ENCODE assay signal across 14 cellular contexts in the genomic region with DNA sequence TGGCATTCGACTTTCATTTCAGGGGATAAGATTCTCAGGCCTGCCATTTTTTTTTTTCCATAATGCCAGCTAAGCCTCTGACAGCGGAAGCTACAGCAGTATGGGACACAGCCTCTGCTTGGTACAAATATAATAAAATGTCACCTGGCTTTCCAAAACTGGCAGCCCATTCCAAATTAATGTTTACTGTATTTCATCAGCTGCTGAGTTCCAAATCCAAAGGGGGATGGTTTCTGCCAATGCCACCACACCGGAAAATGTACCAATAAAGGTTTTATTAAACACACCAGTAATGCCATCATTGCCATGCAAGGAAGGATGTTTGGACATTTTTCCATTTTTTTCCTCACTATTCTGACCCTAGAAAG.
DNase-seq lines count a peak whose midpoint lies in the region; ATAC-seq, FAIRE-seq and TF ChIP-seq lines count a peak whose summit lies in the region.
"Had no signal": no experiment of that assay in that cellular context is flagged by ENCODE, and none has a peak within 500 bp of the region (broad histone marks: within the 10 kb centered on the region; RNA-seq: fewer than 3 reads in every experiment).

No MANE protein-coding gene starts in this region.

- H4K20me1 ChIP-seq in HepG2 (ENCODE audit: insufficient read depth, low read length) (no peaks in the 10 kb centered on the region), neural cell (ENCODE audit: insufficient read depth) (no peaks in the 10 kb centered on the region)

- 39% methylated on average over 3 of the region's 3 CpGs for WGBS in liver
- 38% methylated on average over 3 of the region's 3 CpGs for WGBS in HepG2 (ENCODE audit: low lambda C conversion rate)
- 70 to 77% methylated on average over 3 of the region's 3 CpGs for WGBS in testis, 2 donors

- TF ChIP-seq CTCF in liver (IDR thresholded peaks at IDR 0.05; ENCODE audit: low read depth, low read length, missing input control) (no peak), HepG2 (CRISPR knock-in tag; IDR thresholded peaks at IDR 0.05) (no peak), brain (conservative IDR thresholded peaks at IDR 0.05) (no peak), neural cell (IDR thresholded peaks at IDR 0.05; ENCODE audit: poor library complexity, severe bottlenecking) (no peak), testis (IDR thresholded peaks at IDR 0.05) (no peak)

- ATAC-seq in HepG2: no peak

- H3K79me2 ChIP-seq in HepG2 (ENCODE audit: insufficient read depth, low read length): no peaks in the 10 kb centered on the region
- H3K79me2 ChIP-seq in neural cell (replicated peaks; ENCODE audit: insufficient read depth, low read length): no peaks in the 10 kb centered on the region

- in situ Hi-C loops in HepG2 (cut with HindIII; ENCODE audit: extremely low pct_ligation_motif_present, low pct_unique_long_range_greater_than_20kb): loop anchor here (10.0 kb wide), 1 partner anchor 1340 kb away; no protein-coding TSS in a partner anchor

- H2AFZ ChIP-seq in HepG2 (ENCODE audit: low read length) (no peak overlapping the region), neural cell (ENCODE audit: low read depth, low read length) (no peak overlapping the region)

- no peaks in the 10 kb centered on the region for H3K9me3 Mint-ChIP-seq in brain
- H3K9me3 Mint-ChIP-seq: activated naive CD8-positive, alpha-beta T cell treated with anti-CD3 and anti-CD28 coated beads for 36 hours; natural killer cell treated with Interleukin-12 subunit alpha and Interleukin-12 subunit beta and Interleukin-15 and Interleukin-18, amount 100 ng/mL, for 72 hours; type B pancreatic cell had no signal

- no TSS peak for BruUV-seq in HepG2 (replicated peaks; lab: Mats Ljungman, UMichigan)

- H3F3A ChIP-seq in neural cell (ENCODE audit: insufficient read depth, low read length, poor library complexity, severe bottlenecking): no peaks in the 10 kb centered on the region

- TF ChIP-seq RAD21 in liver (IDR thresholded peaks at IDR 0.05) (no peak), HepG2 (CRISPR knock-in tag; IDR thresholded peaks at IDR 0.05) (no peak), neural cell (conservative IDR thresholded peaks at IDR 0.05) (no peak)

- H3K27me3 Mint-ChIP-seq in brain: peaks cover 2% of the 10 kb centered on the region
- H3K27me3 Mint-ChIP-seq: activated naive CD8-positive, alpha-beta T cell treated with anti-CD3 and anti-CD28 coated beads for 36 hours; natural killer cell treated with Interleukin-12 subunit alpha and Interleukin-12 subunit beta and Interleukin-15 and Interleukin-18, amount 100 ng/mL, for 72 hours; type B pancreatic cell had no signal

- POLR2A ChIA-PET in HepG2 (lab: Yijun Ruan, JAX): no interaction called here

- FAIRE-seq in HepG2 (lab: Jason Lieb, UNC): no peak

- H3K4me3 ChIP-seq in liver (ENCODE audit: low read depth in 1 of 3, low read length in 3 of 3) (peak overlapping the region; percentile 21 to 50 (median 24)), HepG2 (replicated peaks in 1 of 3; ENCODE audit: insufficient read depth in 1 of 3, low read depth in 2 of 3, low read length in 3 of 3) (no peak overlapping the region), neural cell (ENCODE audit: low read length) (peak overlapping the region; percentile 25), testis (no peak overlapping the region)
- H3K4me3 ChIP-seq: MG63, prostate gland had no signal

- H3K9ac ChIP-seq in liver (ENCODE audit: low read depth in 1 of 2, low read length in 2 of 2): no peak overlapping the region
- no peak overlapping the region for H3K9ac ChIP-seq in HepG2 (ENCODE audit: insufficient read depth, low read depth, low read length)
- no peak overlapping the region for H3K9ac ChIP-seq in neural cell (ENCODE audit: low read length)

- no peak overlapping the region for H3K4me2 ChIP-seq in HepG2 (ENCODE audit: low read depth, low read length)
- H3K4me2 ChIP-seq in neural cell (ENCODE audit: low read length): no peak overlapping the region

- H3K4me1 ChIP-seq in liver (ENCODE audit: control insufficient read depth in 4 of 4, insufficient read depth in 4 of 4, low read length in 3 of 4): peaks cover 0 to 11% (median 5%) of the 10 kb centered on the region in 4 donors
- no peaks in the 10 kb centered on the region for H3K4me1 ChIP-seq in HepG2 (ENCODE audit: insufficient read depth, low read length)
- H3K4me1 ChIP-seq in testis: peaks cover 9% of the 10 kb centered on the region
- H3K4me1 ChIP-seq: prostate gland had no signal

- DNase-seq in HepG2 (ENCODE audit: low spot score): no peak
- DNase-seq in testis: no peak
- DNase-seq in hepatic stellate cell (ENCODE audit: low spot score): no peak
- no peak for DNase-seq in NCI-H1694 (lab: John Stamatoyannopoulos, UW)
- no peak for DNase-seq in SIG-M5 treated with dmso at 0.1 percent for 504 hours (lab: John Stamatoyannopoulos, UW; ENCODE audit: unreplicated experiment)

- H3K27ac Mint-ChIP-seq in brain: peak overlapping the region; percentile 8 to 91 (median 72)
- H3K27ac Mint-ChIP-seq: activated naive CD8-positive, alpha-beta T cell treated with anti-CD3 and anti-CD28 coated beads for 36 hours; natural killer cell treated with Interleukin-12 subunit alpha and Interleukin-12 subunit beta and Interleukin-15 and Interleukin-18, amount 100 ng/mL, for 72 hours; type B pancreatic cell had no signal

- no peak overlapping the region for H3K27ac ChIP-seq in liver (ENCODE audit: low read depth in 1 of 2, low read length in 2 of 2)
- no peak overlapping the region for H3K27ac ChIP-seq in HepG2 (ENCODE audit: extremely low read length, insufficient read depth, low read length)
- H3K27ac ChIP-seq in neural cell (ENCODE audit: low read length): no peak overlapping the region
- no peak overlapping the region for H3K27ac ChIP-seq in testis
- H3K27ac ChIP-seq: prostate gland had no signal

- H3K4me1 Mint-ChIP-seq in brain: peaks cover 60% of the 10 kb centered on the region

- peaks cover 0 to 4% (median 0%) of the 10 kb centered on the region in 4 donors for H3K36me3 ChIP-seq in liver (ENCODE audit: control insufficient read depth in 4 of 4, insufficient read depth in 3 of 4, low read depth in 1 of 4, low read length in 3 of 4)
- no peaks in the 10 kb centered on the region for H3K36me3 ChIP-seq in HepG2 (replicated peaks in 1 of 2; ENCODE audit: control insufficient read depth in 1 of 2, insufficient read depth in 2 of 2, low read length in 2 of 2)
- H3K36me3 ChIP-seq in neural cell (ENCODE audit: insufficient read depth, low read length): no peaks in the 10 kb centered on the region
- no peaks in the 10 kb centered on the region for H3K36me3 ChIP-seq in testis (ENCODE audit: low read depth, missing control alignments)
- H3K36me3 ChIP-seq: prostate gland had no signal

- H3K9me3 ChIP-seq in liver (ENCODE audit: control insufficient read depth in 4 of 4, low read length in 3 of 4) (no peaks in the 10 kb centered on the region), HepG2 (ENCODE audit: low read length) (no peaks in the 10 kb centered on the region), neural cell (ENCODE audit: low read length) (no peaks in the 10 kb centered on the region), testis (no peaks in the 10 kb centered on the region)
- H3K9me3 ChIP-seq: MG63, prostate gland had no signal

- intact Hi-C loops in HepG2 (cut with micrococcal nuclease; ENCODE audit: unreplicated experiment): no loop called here
- intact Hi-C loops in testis (cut with DNase I; ENCODE audit: low total_unique reads): no loop called here

- H3K4me3 Mint-ChIP-seq in brain: peak overlapping the region in 3 of 5 experiments; percentile 52 to 71 (median 64)
- H3K4me3 Mint-ChIP-seq: activated naive CD8-positive, alpha-beta T cell treated with anti-CD3 and anti-CD28 coated beads for 36 hours; natural killer cell treated with Interleukin-12 subunit alpha and Interleukin-12 subunit beta and Interleukin-15 and Interleukin-18, amount 100 ng/mL, for 72 hours had no signal

- TF ChIP-seq EP300 in HepG2 (IDR thresholded peaks at IDR 0.05; ENCODE audit: low read depth in 2 of 2, low read length in 2 of 2) (no peak), HepG2 (CRISPR knock-in tag; IDR thresholded peaks at IDR 0.05; ENCODE audit: borderline replicate concordance) (no peak), neural cell (conservative IDR thresholded peaks at IDR 0.05; ENCODE audit: poor library complexity, severe bottlenecking) (no peak)

- no peaks in the 10 kb centered on the region for H3K9me2 ChIP-seq in neural cell (ENCODE audit: insufficient read depth, low read length)

- H3K36me3 Mint-ChIP-seq in brain: peaks cover 54% of the 10 kb centered on the region
- H3K36me3 Mint-ChIP-seq: activated naive CD8-positive, alpha-beta T cell treated with anti-CD3 and anti-CD28 coated beads for 36 hours; natural killer cell treated with Interleukin-12 subunit alpha and Interleukin-12 subunit beta and Interleukin-15 and Interleukin-18, amount 100 ng/mL, for 72 hours had no signal

- TF ChIP-seq POLR2A in HepG2 (IDR thresholded peaks at IDR 0.05; ENCODE audit: insufficient read depth in 1 of 2, low read depth in 2 of 2, low read length in 2 of 2): no peak
- TF ChIP-seq POLR2A in testis (IDR thresholded peaks at IDR 0.05): no peak

- CTCF ChIA-PET in HepG2 (lab: Yijun Ruan, JAX; ENCODE audit: low intra/inter-chr PET ratio, low total read pairs): interaction anchor here (1.3 to 2.1 kb wide), 2 partner anchors 40 to 1341 kb away, joined by 5 to 14 read pairs; no protein-coding TSS in a partner anchor

- H3K27me3 ChIP-seq in liver (ENCODE audit: control insufficient read depth in 4 of 4, insufficient read depth in 4 of 4, low read length in 3 of 4): no peaks in the 10 kb centered on the region
- H3K27me3 ChIP-seq in HepG2 (ENCODE audit: control insufficient read depth in 1 of 2, insufficient read depth in 2 of 2, low read length in 2 of 2): 0 out of 5 replicates have a peak, but pooled peaks cover 0 to 6% of the 10 kb centered on the region in 2 experiments
- H3K27me3 ChIP-seq in neural cell (ENCODE audit: insufficient read depth, low read depth, low read length): no peaks in the 10 kb centered on the region
- no peaks in the 10 kb centered on the region for H3K27me3 ChIP-seq in testis
- H3K27me3 ChIP-seq: brain microvascular endothelial cell, MG63 had no signal

TF ChIP-seq in liver, 16 proteins besides CTCF, POLR2A, EP300 and RAD21 (continues in another document):
- TF ChIP-seq FOXA1 (IDR thresholded peaks at IDR 0.05) (no peak), RXRA (IDR thresholded peaks at IDR 0.05) (no peak)

TF ChIP-seq in neural cell, 6 proteins besides CTCF, POLR2A, EP300 and RAD21 (continues in another document):
- TF ChIP-seq EZH2 (IDR thresholded peaks at IDR 0.05; ENCODE audit: borderline replicate concordance, insufficient read depth, low read length, poor library complexity, severe bottlenecking): no peak
- TF ChIP-seq MXI1 (conservative IDR thresholded peaks at IDR 0.05; ENCODE audit: poor library complexity, severe bottlenecking): no peak
- no peak for TF ChIP-seq SMC3 (conservative IDR thresholded peaks at IDR 0.05; ENCODE audit: poor library complexity)
- TF ChIP-seq POLR2AphosphoS5 (IDR thresholded peaks at IDR 0.05): no peak
- no peak for TF ChIP-seq TAF1 (IDR thresholded peaks at IDR 0.05; ENCODE audit: low read depth)

Comparison
In these comparisons a context has a peak if more than half of its experiments do, and no peak if none do; other contexts are left out.
1. H3K4me3 ChIP-seq: peak in liver (3 of 3) and neural cell (single experiment); none in HepG2 (0 of 3) and testis (0 of 2).